In the genomic region with DNA sequence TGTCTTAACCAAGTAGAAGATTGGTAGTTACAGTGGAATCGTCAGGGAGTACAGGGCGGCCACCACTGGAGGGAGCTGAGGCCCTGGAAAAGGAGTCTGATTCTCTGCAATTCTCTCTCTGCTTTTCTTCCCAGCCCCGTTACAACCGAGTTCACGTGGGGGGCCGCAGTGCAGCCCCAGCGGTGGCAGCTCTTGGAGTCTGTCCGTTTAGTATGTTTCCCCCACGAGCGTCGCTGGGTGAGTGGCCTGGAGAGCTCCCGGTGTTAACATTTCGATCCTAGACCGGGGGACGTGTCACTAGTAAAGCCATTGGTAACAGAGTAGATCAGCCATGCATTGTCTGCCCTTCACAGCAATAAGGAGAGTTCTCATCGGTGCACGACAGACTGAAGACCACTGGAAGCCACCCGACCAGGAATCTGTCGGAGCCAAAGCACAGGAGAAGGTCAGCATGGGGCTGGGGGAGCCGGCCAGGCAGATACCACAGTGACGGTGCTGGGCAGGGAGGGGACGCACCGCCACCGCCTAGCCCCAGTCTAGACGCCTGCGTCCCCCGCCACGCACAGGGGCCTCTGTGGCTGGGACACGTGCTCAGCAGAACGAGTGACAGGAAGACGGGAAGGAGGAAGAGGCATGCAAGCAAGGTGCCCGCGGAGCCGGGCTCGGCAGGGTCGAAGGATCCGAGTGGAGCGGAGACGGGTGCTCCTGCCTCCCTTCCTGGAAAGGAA, we compare ENCODE assay signal across 8 cellular contexts. TPM values are rescaled to one million over a fixed set of nuclear protein-coding genes. Genes with fewer than 3 reads are reported as not detected.
DNase-seq lines count a peak whose midpoint lies in the region; ATAC-seq, FAIRE-seq and TF ChIP-seq lines count a peak whose summit lies in the region.

No MANE protein-coding gene starts in this region.

- dilution Hi-C loops in IMR-90 (cut with HindIII; ENCODE audit: low sequenced_read_pairs, unreplicated experiment): no loop called here

- ATAC-seq in IMR-90 (ENCODE audit: low read depth) (no peak), lower lobe of right lung (no peak)

- POLR2A ChIA-PET in IMR-90 (lab: Charles Lee; ENCODE audit: unreplicated experiment): interaction anchor here (0.5 kb wide), 1 partner anchor 11 kb away, joined by 3 read pairs; no protein-coding TSS in a partner anchor

- intact Hi-C loops in IMR-90 (cut with micrococcal nuclease): loop anchor here (5.0 kb wide), 3 partner anchors 37 to 168 kb away; no protein-coding TSS in a partner anchor
- intact Hi-C loops in ascending aorta (cut with DNase I): loop anchor here (2.0 to 5.0 kb wide), 2 partner anchors 37 to 48 kb away; no protein-coding TSS in a partner anchor
- intact Hi-C loops in lower lobe of right lung (cut with DNase I): no loop called here
- intact Hi-C loops in lower leg skin (cut with DNase I; ENCODE audit: low total_unique reads): no loop called here

- H2AK5ac ChIP-seq in IMR-90 (ENCODE audit: low read depth, low read length): no peak overlapping the region

- no peak overlapping the region; the same call in 1 of the 2 replicates for H3K4ac ChIP-seq in IMR-90 (ENCODE audit: low read depth, low read length)

- H3K14ac ChIP-seq in IMR-90 (replicated peaks; ENCODE audit: low read depth, low read length): no peak overlapping the region

- H4K8ac ChIP-seq in IMR-90 (ENCODE audit: low read depth in 2 of 2, low read length in 2 of 2): no peak overlapping the region

- no peak overlapping the region for H2BK15ac ChIP-seq in IMR-90 (ENCODE audit: low read depth, low read length)

- peaks cover 100% of the 10 kb centered on the region for H4K20me1 ChIP-seq in IMR-90 (ENCODE audit: insufficient read depth, low read length)

- H3K56ac ChIP-seq in IMR-90 (ENCODE audit: extremely low read depth, insufficient read depth, low read length): no peak overlapping the region

- peaks cover 32% of the 10 kb centered on the region for H3K4me1 ChIP-seq in IMR-90 (ENCODE audit: control insufficient read depth, insufficient read depth, low read length)
- peaks cover 33 to 47% of the 10 kb centered on the region in 2 donors for H3K4me1 ChIP-seq in ascending aorta
- H3K4me1 ChIP-seq in lower lobe of right lung: peaks cover 62% of the 10 kb centered on the region
- H3K4me1 ChIP-seq in small intestine (ENCODE audit: control insufficient read depth in 2 of 2, insufficient read depth in 1 of 2, low read depth in 1 of 2, low read length in 1 of 2): peaks cover 0 to 4% of the 10 kb centered on the region in 2 donors

- peaks cover 5% of the 10 kb centered on the region; the same call in 1 of the 2 replicates for H3K9me1 ChIP-seq in IMR-90 (ENCODE audit: insufficient read depth, low read length)

- no peak overlapping the region for H3K9ac ChIP-seq in IMR-90 (ENCODE audit: low read depth, low read length)

- 86% methylated on average over 13 of the region's 39 CpGs; no CpG with 5 or more reads in 1 of the 2 experiments for WGBS in IMR-90 (ENCODE audit: extremely low coverage in 2 of 2, insufficient read length in 1 of 2), 2 experiments
- WGBS in lower leg skin, 2 donors: 78 to 81% methylated on average over 32 to 39 of the region's 39 CpGs
- 85 to 88% (median 86%) methylated on average over 35 to 39 of the region's 39 CpGs for WGBS in small intestine, 3 donors

- no peak overlapping the region for H2BK120ac ChIP-seq in IMR-90 (ENCODE audit: low read depth, low read length)

- no TSS peak for BruUV-seq in IMR-90 (replicated peaks; lab: Mats Ljungman, UMichigan)

- H3K27ac ChIP-seq in IMR-90 (ENCODE audit: insufficient read depth, low read length) (no peak overlapping the region), ascending aorta (no peak overlapping the region), lower lobe of right lung (no peak overlapping the region), small intestine (ENCODE audit: low read depth in 1 of 2, low read length in 1 of 2) (no peak overlapping the region)

- CTCF ChIA-PET in IMR-90 (lab: Yijun Ruan, JAX): no interaction called here

- peak; percentile 42; the same call in 1 of the 2 replicates for TF ChIP-seq POLR2A in IMR-90 (IDR thresholded peaks at IDR 0.05; ENCODE audit: low read depth, low read length)
- no peak for TF ChIP-seq POLR2A in lower leg skin (IDR thresholded peaks at IDR 0.05)

- no peak overlapping the region for H3K18ac ChIP-seq in IMR-90 (ENCODE audit: low read depth, low read length)

- DNase-seq in Caki2 (ENCODE audit: low read depth): peak; percentile 38
- no peak for DNase-seq in IMR-90
- no peak for DNase-seq in ascending aorta (ENCODE audit: low spot score in 2 of 2)
- peak; percentile 40 for DNase-seq in lower lobe of right lung
- DNase-seq in NCI-H526 treated with DMSO at 0.1 percent for 48 hours (lab: John Stamatoyannopoulos, UW): no peak
- no peak for DNase-seq in lower leg skin (ENCODE audit: low spot score in 2 of 2)
- no peak for DNase-seq in small intestine
- no peak for DNase-seq in COLO668 (lab: John Stamatoyannopoulos, UW; ENCODE audit: unreplicated experiment)

- H2AK9ac ChIP-seq in IMR-90 (replicated peaks; ENCODE audit: low read depth, low read length, poor library complexity): no peak overlapping the region

- peaks cover 10 to 92% of the 10 kb centered on the region in 2 experiments; a peak in 3 of 4 replicates for H3K79me1 ChIP-seq in IMR-90 (ENCODE audit: low read depth in 1 of 2, low read length in 2 of 2)

- H4K91ac ChIP-seq in IMR-90 (ENCODE audit: insufficient read depth, low read depth, low read length): no peak overlapping the region

- H3K36me3 ChIP-seq in IMR-90 (ENCODE audit: control insufficient read depth, insufficient read depth, low read length): peaks cover 77% of the 10 kb centered on the region
- peaks cover 68 to 75% of the 10 kb centered on the region in 2 donors for H3K36me3 ChIP-seq in ascending aorta
- peaks cover 79% of the 10 kb centered on the region for H3K36me3 ChIP-seq in lower lobe of right lung
- peaks cover 10 to 46% of the 10 kb centered on the region in 2 donors for H3K36me3 ChIP-seq in small intestine (ENCODE audit: control insufficient read depth in 2 of 2, insufficient read depth in 2 of 2, low read length in 2 of 2)

- no peak overlapping the region for H4K5ac ChIP-seq in IMR-90 (ENCODE audit: low read depth, low read length)

- no peaks in the 10 kb centered on the region for H3K27me3 ChIP-seq in IMR-90 (ENCODE audit: control insufficient read depth, insufficient read depth, low read length)
- no peaks in the 10 kb centered on the region for H3K27me3 ChIP-seq in ascending aorta
- H3K27me3 ChIP-seq in lower lobe of right lung (ENCODE audit: low read depth): no peaks in the 10 kb centered on the region
- no peaks in the 10 kb centered on the region for H3K27me3 ChIP-seq in small intestine (ENCODE audit: control insufficient read depth in 2 of 2, insufficient read depth in 2 of 2, low read length in 2 of 2)

- no peak overlapping the region for H2BK20ac ChIP-seq in IMR-90 (ENCODE audit: low read depth, low read length)

- no peak for FAIRE-seq in small intestine (lab: Jason Lieb, UNC)

- TF ChIP-seq CTCF in IMR-90 (conservative IDR thresholded peaks at IDR 0.05; ENCODE audit: low read depth, low read length) (peak; percentile 56), ascending aorta (IDR thresholded peaks at IDR 0.05) (peak in 2 of 3 experiments; percentile 31 to 44), lower lobe of right lung (IDR thresholded peaks at IDR 0.05) (peak; percentile 23), lower leg skin (IDR thresholded peaks at IDR 0.05) (no peak)

- H3K9me3 ChIP-seq in IMR-90 (ENCODE audit: control insufficient read depth, insufficient read depth, low read length): no peaks in the 10 kb centered on the region
- H3K9me3 ChIP-seq in ascending aorta: no peaks in the 10 kb centered on the region
- H3K9me3 ChIP-seq in lower lobe of right lung: no peaks in the 10 kb centered on the region
- no peaks in the 10 kb centered on the region for H3K9me3 ChIP-seq in small intestine (ENCODE audit: control insufficient read depth, low read depth)

- in situ Hi-C loops in Caki2 (cut with HindIII; ENCODE audit: low pct_unique_long_range_greater_than_20kb, low sequenced_read_pairs): no loop called here
- in situ Hi-C loops in IMR-90 (cut with MboI; ENCODE audit: low sequenced_read_pairs): no loop called here

- H3K23ac ChIP-seq in IMR-90 (ENCODE audit: low read depth, low read length): no peak overlapping the region

- H3K4me3 ChIP-seq in IMR-90 (ENCODE audit: insufficient read depth, low read depth, low read length) (no peak overlapping the region), ascending aorta (no peak overlapping the region), lower lobe of right lung (no peak overlapping the region), lower leg skin (ENCODE audit: low read depth, poor library complexity, severe bottlenecking) (no peak overlapping the region), small intestine (ENCODE audit: low read depth in 1 of 2, low read length in 2 of 2) (no peak overlapping the region)

- TF ChIP-seq RAD21 in IMR-90 (IDR thresholded peaks at IDR 0.05; ENCODE audit: low read length): peak; percentile 56

- H2AFZ ChIP-seq in IMR-90 (replicated peaks; ENCODE audit: low read length, poor library complexity): peak overlapping the region; percentile 29

- no peak overlapping the region for H2BK5ac ChIP-seq in IMR-90 (ENCODE audit: low read depth, low read length, poor library complexity, severe bottlenecking)

- no peak overlapping the region for H3K4me2 ChIP-seq in IMR-90 (ENCODE audit: low read depth, low read length)

RNA-seq across cellular contexts. Expression of a gene that starts 15.7 kb away (rescaled TPM):
- 589 and 677 TPM in 2 replicates for total RNA-seq in Caki2 (2014; rRNA removed; shearing (Covaris generic); ENCODE audit: low replicate concordance)
- total RNA-seq in IMR-90 (2012; rRNA removed) (49.1 and 49.7 TPM in 2 replicates), ascending aorta (253 TPM), lower lobe of right lung (81.9 TPM), lower leg skin (10 to 100 TPM; 10.0 to 18.5 (median 15.2) TPM)
- polyA plus RNA-seq in IMR-90 (2012; rRNA removed) (181 and 204 TPM in 2 replicates), small intestine (10 to 100 TPM in 1 of 3 donors, 1 to 10 TPM in 2; 5.4 to 33.2 (median 7.8) TPM)
- 128 and 499 TPM in 2 replicates for polyA plus RNA-seq in IMR-90 (2012; cell fraction: cytosol; rRNA removed)
- 77.3 and 325 TPM in 2 replicates for polyA plus RNA-seq in IMR-90 (2012; cell fraction: nucleus; rRNA removed; ENCODE audit: low replicate concordance)

RNA-seq across cellular contexts. Expression of a gene that starts 28.9 kb away (rescaled TPM):
- 73.2 and 80.4 TPM in 2 replicates for total RNA-seq in Caki2 (2014; rRNA removed; shearing (Covaris generic); ENCODE audit: low replicate concordance)
- total RNA-seq in IMR-90 (2012; rRNA removed) (38.3 and 47.1 TPM in 2 replicates), ascending aorta (86.8 TPM), lower lobe of right lung (146 TPM), lower leg skin (10 to 100 TPM; 46.0 to 88.4 (median 56.4) TPM)
- polyA plus RNA-seq in IMR-90 (2012; rRNA removed) (144 and 186 TPM in 2 replicates), small intestine (100 to 1,000 TPM; 111 to 148 (median 146) TPM)
- polyA plus RNA-seq in IMR-90 (2012; cell fraction: cytosol; rRNA removed): 131 and 159 TPM in 2 replicates
- 373 and 817 TPM in 2 replicates for polyA plus RNA-seq in IMR-90 (2012; cell fraction: nucleus; rRNA removed; ENCODE audit: low replicate concordance)

RNA-seq across cellular contexts. Expression of a gene that starts 31.9 kb away (rescaled TPM):
- total RNA-seq in Caki2 (2014; rRNA removed; shearing (Covaris generic); ENCODE audit: low replicate concordance): 8.4 and 10.8 TPM in 2 replicates
- total RNA-seq in IMR-90 (2012; rRNA removed) (6.9 and 7.3 TPM in 2 replicates), ascending aorta (12.8 TPM), lower lobe of right lung (63.4 TPM), lower leg skin (10 to 100 TPM; 16.0 to 33.5 (median 31.5) TPM)
- polyA plus RNA-seq in IMR-90 (2012; rRNA removed) (31.3 and 32.4 TPM in 2 replicates), small intestine (10 to 100 TPM; 36.7 to 97.3 (median 47.7) TPM)
- polyA plus RNA-seq in IMR-90 (2012; cell fraction: cytosol; rRNA removed): 5.1 and 6.2 TPM in 2 replicates
- polyA plus RNA-seq in IMR-90 (2012; cell fraction: nucleus; rRNA removed; ENCODE audit: low replicate concordance): 259 and 322 TPM in 2 replicates

Comparison
In these comparisons a context has a peak if more than half of its experiments do, and no peak if none do; other contexts are left out.
1. DNase-seq: peak in Caki2 (single experiment) and lower lobe of right lung (single experiment); none in IMR-90 (single experiment), ascending aorta (0 of 2), NCI-H526 treated with DMSO at 0.1 percent for 48 hours (single experiment), lower leg skin (0 of 2), small intestine (single experiment) and COLO668 (single experiment).
2. CTCF ChIP-seq: peak in IMR-90 (single experiment), ascending aorta (2 of 3) and lower lobe of right lung (single experiment); none in lower leg skin (0 of 3).
3. intact Hi-C loops: an anchor here in IMR-90 (5.0 kb wide) and ascending aorta (2.0 to 5.0 kb wide); none called in lower lobe of right lung and lower leg skin.